28 cellular contexts compared by ENCODE assay signal in the genomic region with DNA sequence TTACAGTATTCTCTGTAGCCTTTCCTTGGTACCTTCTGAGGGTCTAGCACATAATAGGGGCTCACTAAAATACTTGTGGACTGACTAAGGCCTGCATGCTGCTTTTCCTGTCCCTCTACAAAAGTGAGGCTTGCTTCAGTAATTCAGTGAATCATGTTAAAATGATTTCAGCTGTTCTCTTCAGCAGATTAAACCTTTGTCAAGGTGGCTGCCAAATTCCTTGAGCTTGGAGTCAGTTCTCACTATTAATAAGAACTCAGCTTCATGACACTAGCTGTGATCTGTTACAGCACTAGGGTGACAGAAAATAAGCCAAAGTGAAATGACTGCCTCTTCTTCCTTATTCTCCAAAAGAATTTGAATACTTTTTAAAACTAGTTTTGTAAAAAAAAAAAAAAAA.
A peak's percentile ranks its signal among the peaks of the same experiment; 100 is the strongest.
DNase-seq lines count a peak whose midpoint lies in the region; ATAC-seq and TF ChIP-seq lines count a peak whose summit lies in the region.
"Had no signal": no experiment of that assay in that cellular context is flagged by ENCODE, and none has a peak within 500 bp of the region (broad histone marks: within the 10 kb centered on the region; RNA-seq: fewer than 3 reads in every experiment).

No MANE protein-coding gene starts in this region.

- DNase-seq in EH (ENCODE audit: low read depth) (peak; percentile 55), NCI-H226 (peak; percentile 66), Right ventricle myocardium superior (no peak), psoas muscle (no peak)
- no peak for DNase-seq in naive thymus-derived CD4-positive, alpha-beta T cell
- DNase-seq: activated naive CD8-positive, alpha-beta T cell treated with anti-CD3 and anti-CD28 coated beads, Interleukin-2, amount 10 ng/mL, durations not matched to agents 7 days and 5 days; cortex of kidney; DND-41; left lung; NCI-H1417 treated with DMSO at 0.1 percent for 48 hours; NCI-H524 treated with DMSO at 0.1 percent for 48 hours; small intestine; stimulated activated CD4-positive, alpha-beta T cell treated with anti-CD3 and anti-CD28 coated beads, Interleukin-2, amount 100 ng/mL, for 48 hours; stimulated activated naive CD8-positive, alpha-beta T cell treated with anti-CD3 and anti-CD28 coated beads, Interleukin-15, Interleukin-2, amounts not matched to agents 100 U/mL and 50 U/mL, for 24 hours; T-helper 2 cell had no signal

- no peak overlapping the region for H3K4me3 Mint-ChIP-seq in naive thymus-derived CD4-positive, alpha-beta T cell
- H3K4me3 Mint-ChIP-seq: activated naive CD8-positive, alpha-beta T cell treated with anti-CD3 and anti-CD28 coated beads, Interleukin-2, amount 10 ng/mL, durations not matched to agents 7 days and 5 days; brain; endodermal cell; mesothelial cell of epicardium; neural crest cell had no signal

- no peak overlapping the region for H3K27ac Mint-ChIP-seq in naive thymus-derived CD4-positive, alpha-beta T cell
- H3K27ac Mint-ChIP-seq: activated T-helper 2 cell treated with anti-CD3 and anti-CD28 coated beads, Interferon-gamma antibody, Interleukin-2, Interleukin-4, amounts not matched to agents 10 μg/mL and 5 μg/mL and 100 μg/mL, durations not matched to agents 14 hours and 24 hours and 36 hours; endodermal cell; mesothelial cell of epicardium had no signal

- no peaks in the 10 kb centered on the region for H3K27me3 ChIP-seq in psoas muscle (ENCODE audit: insufficient read depth in 3 of 3, low read length in 2 of 3)
- H3K27me3 ChIP-seq in naive thymus-derived CD4-positive, alpha-beta T cell (ENCODE audit: control insufficient read depth in 2 of 2, insufficient read depth in 2 of 2, low read length in 2 of 2) = no peaks in the 10 kb centered on the region
- H3K27me3 ChIP-seq: BLaER1, left lung had no signal

- peak overlapping the region; percentile 86 for H3K27ac ChIP-seq in psoas muscle
- H3K27ac ChIP-seq in naive thymus-derived CD4-positive, alpha-beta T cell (ENCODE audit: low read depth, low read length) = no peak overlapping the region
- H3K27ac ChIP-seq: A549, BLaER1, left lung, SK-N-MC, tibial nerve had no signal

- POLR2A ChIA-PET in naive thymus-derived CD4-positive, alpha-beta T cell (lab: Charles Lee) = interaction anchor here (0.7 kb wide), 1 partner anchor 1197 kb away, joined by 4 read pairs; no protein-coding TSS in a partner anchor

- ATAC-seq in Right ventricle myocardium superior (ENCODE audit: poor library complexity) = peak; percentile 69
- ATAC-seq in psoas muscle = peak; percentile 76 to 91 (median 84)
- no peak for ATAC-seq in GM19397 (IDR thresholded peaks at IDR 0.05; ENCODE audit: unreplicated experiment)
- no peak for ATAC-seq in GM21390 (IDR thresholded peaks at IDR 0.05; ENCODE audit: unreplicated experiment)
- ATAC-seq in naive thymus-derived CD4-positive, alpha-beta T cell = no peak
- ATAC-seq in GM21360 (IDR thresholded peaks at IDR 0.05; ENCODE audit: unreplicated experiment) = no peak
- ATAC-seq: left lung; stimulated activated naive CD8-positive, alpha-beta T cell treated with anti-CD3 and anti-CD28 coated beads, Interleukin-15, Interleukin-2, amounts not matched to agents 100 U/mL and 50 U/mL, for 24 hours had no signal

- peaks cover 15 to 57% (median 21%) of the 10 kb centered on the region in 7 donors for H3K4me1 Mint-ChIP-seq in naive thymus-derived CD4-positive, alpha-beta T cell

- H3K27me3 Mint-ChIP-seq in naive thymus-derived CD4-positive, alpha-beta T cell = peaks cover 0 to 55% (median 5%) of the 10 kb centered on the region in 5 donors

- intact Hi-C loops in Right ventricle myocardium superior (cut with DNase I) = no loop called here
- intact Hi-C loops in psoas muscle (cut with DNase I) = no loop called here
- intact Hi-C loops in naive thymus-derived CD4-positive, alpha-beta T cell (cut with micrococcal nuclease) = no loop called here

- peaks cover 35% of the 10 kb centered on the region for H3K4me1 ChIP-seq in psoas muscle
- H3K4me1 ChIP-seq in naive thymus-derived CD4-positive, alpha-beta T cell (ENCODE audit: control insufficient read depth in 2 of 2, insufficient read depth in 2 of 2, low read length in 2 of 2) = peaks cover 21% of the 10 kb centered on the region in 2 donors
- H3K4me1 ChIP-seq: A549, Caco-2, left lung, tibial nerve had no signal

- H3K9me3 Mint-ChIP-seq in naive thymus-derived CD4-positive, alpha-beta T cell = peaks cover 0 to 8% (median 0%) of the 10 kb centered on the region in 11 donors

- H3K36me3 ChIP-seq in psoas muscle (ENCODE audit: insufficient read depth in 1 of 2, low read depth in 1 of 2) = peaks cover 0 to 6% of the 10 kb centered on the region in 2 donors
- no peaks in the 10 kb centered on the region for H3K36me3 ChIP-seq in naive thymus-derived CD4-positive, alpha-beta T cell (ENCODE audit: control insufficient read depth in 2 of 3, insufficient read depth in 3 of 3, low read length in 3 of 3)
- H3K36me3 ChIP-seq: BLaER1, left lung, tibial nerve had no signal

- no peaks in the 10 kb centered on the region for H3K9me3 ChIP-seq in psoas muscle
- no peaks in the 10 kb centered on the region for H3K9me3 ChIP-seq in naive thymus-derived CD4-positive, alpha-beta T cell (ENCODE audit: control insufficient read depth in 2 of 3, low read length in 3 of 3)
- H3K9me3 ChIP-seq: A549, Caco-2, left lung had no signal

- no peak for TF ChIP-seq CTCF in psoas muscle (IDR thresholded peaks at IDR 0.05)

- CTCF ChIA-PET in naive thymus-derived CD4-positive, alpha-beta T cell (lab: Charles Lee) = interaction anchor here (1.6 kb wide), 1 partner anchor 24 kb away, joined by 4 read pairs; no protein-coding TSS in a partner anchor

- no peak overlapping the region for H3K4me3 ChIP-seq in psoas muscle
- H3K4me3 ChIP-seq in naive thymus-derived CD4-positive, alpha-beta T cell (ENCODE audit: low read length) = no peak overlapping the region
- H3K4me3 ChIP-seq: A549, BLaER1, left lung, SK-N-MC, tibial nerve had no signal

- peaks cover 0 to 16% (median 0%) of the 10 kb centered on the region in 5 donors for H3K36me3 Mint-ChIP-seq in naive thymus-derived CD4-positive, alpha-beta T cell

Comparison
In these comparisons a context has a peak if more than half of its experiments do, and no peak if none do; other contexts are left out.
1. DNase-seq: peak in EH (single experiment) and NCI-H226 (single experiment); none in Right ventricle myocardium superior (single experiment), psoas muscle (0 of 2) and naive thymus-derived CD4-positive, alpha-beta T cell (0 of 9).
2. ATAC-seq: peak in Right ventricle myocardium superior (single experiment) and psoas muscle (4 of 4); none in GM19397 (single experiment), GM21390 (single experiment), naive thymus-derived CD4-positive, alpha-beta T cell (single experiment) and GM21360 (single experiment).